In the genomic region with DNA sequence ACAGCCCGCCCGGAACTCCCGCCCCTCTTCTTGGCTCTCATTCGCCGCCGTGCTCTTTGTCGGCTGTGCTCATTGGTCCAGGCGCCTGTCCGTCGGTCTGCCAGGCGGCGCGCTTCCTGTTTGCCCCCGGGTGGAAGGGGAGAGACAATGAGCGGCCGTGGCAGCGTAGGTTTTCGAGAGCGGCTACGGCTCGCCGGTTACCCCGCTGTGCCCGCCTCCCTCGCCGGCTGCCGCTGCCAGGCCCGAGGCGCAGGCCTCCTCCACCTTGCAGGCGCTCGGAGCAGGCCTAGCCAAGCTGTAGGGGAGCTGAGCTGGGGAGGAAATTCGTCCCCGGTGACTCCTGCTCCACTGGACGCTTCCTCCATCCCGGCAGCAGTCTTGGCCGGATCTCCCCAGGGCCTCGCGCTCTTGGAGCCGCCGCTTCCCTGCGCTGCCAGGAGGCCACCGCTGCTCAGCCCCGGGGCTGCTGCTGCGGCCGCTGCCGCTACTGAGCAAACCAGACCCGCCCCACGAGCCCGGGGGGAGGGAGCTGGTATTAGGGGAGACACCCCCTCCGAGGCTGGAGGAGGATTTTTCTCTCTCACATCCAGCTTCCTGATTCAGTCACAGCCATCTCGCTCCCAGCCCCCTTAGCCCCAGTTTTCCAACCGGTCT, we compare ENCODE assay signal across 8 cellular contexts. TPM values are rescaled to one million over a fixed set of nuclear protein-coding genes. Genes with fewer than 3 reads are reported as not detected.
DNase-seq lines count a peak whose midpoint lies in the region; ATAC-seq and TF ChIP-seq lines count a peak whose summit lies in the region.

A gene (minus strand): TSS at position 2 of the 654 bp plus-strand sequence. CDS start 202 bp downstream, outside the sequence.

- peak within 1 kb of the TSS; percentile 87 for H2BK12ac ChIP-seq in trophoblast cell (ENCODE audit: low read length)

- peak; percentile 71 for ATAC-seq in HG02759 (IDR thresholded peaks at IDR 0.05; ENCODE audit: unreplicated experiment)

- in situ Hi-C loops in transverse colon (cut with MboI; ENCODE audit: low pct_ligation_motif_present in 1 of 4, low pct_unique_long_range_greater_than_20kb in 1 of 4, low sequenced_read_pairs in 3 of 4), result no loop called here

- H2AFZ ChIP-seq in trophoblast cell (ENCODE audit: insufficient read depth, low read length, poor library complexity), result peak within 1 kb of the TSS; percentile 100

- TF ChIP-seq CTCF in GM12865 (IDR thresholded peaks at IDR 0.05; ENCODE audit: insufficient read depth, low read depth, low read length, missing control alignments) (no peak), cardiac muscle cell (IDR thresholded peaks at IDR 0.05; ENCODE audit: low read depth, low read length) (no peak), transverse colon (IDR thresholded peaks at IDR 0.05) (peak in 1 of 5 experiments; percentile 9)

- peak within 1 kb of the TSS; percentile 100 for H4K12ac ChIP-seq in trophoblast cell (ENCODE audit: low read depth, low read length)

- H3K79me2 ChIP-seq in trophoblast cell (ENCODE audit: control insufficient read depth, insufficient read depth, low read length, poor library complexity), result peaks cover 17% of the 10 kb centered on the region

- no peak within 1 kb of the TSS for H3K23ac ChIP-seq in trophoblast cell (ENCODE audit: low read length)

- H2BK5ac ChIP-seq in trophoblast cell (ENCODE audit: low read depth, low read length, poor library complexity), result peak within 1 kb of the TSS; percentile 100

- H3K27ac ChIP-seq in cardiac muscle cell, result peak within 1 kb of the TSS; percentile 98
- H3K27ac ChIP-seq in trophoblast cell (ENCODE audit: low read depth, low read length), result peak within 1 kb of the TSS; percentile 100
- peak within 1 kb of the TSS; percentile 97 to 100 (median 98) for H3K27ac ChIP-seq in transverse colon

- H3K4me2 ChIP-seq in trophoblast cell (ENCODE audit: low read length), result peak within 1 kb of the TSS; percentile 88

- H4K8ac ChIP-seq in trophoblast cell (ENCODE audit: low read depth, low read length), result peak within 1 kb of the TSS; percentile 100

- H3K27me3 ChIP-seq in adipocyte (replicated peaks; ENCODE audit: control insufficient read depth, insufficient read depth, low read length) (no peaks in the 10 kb centered on the region), cardiac muscle cell (no peaks in the 10 kb centered on the region), trophoblast cell (ENCODE audit: insufficient read depth, low read length) (no peaks in the 10 kb centered on the region), transverse colon (no peaks in the 10 kb centered on the region)

- H3K14ac ChIP-seq in trophoblast cell (ENCODE audit: low read length), result peak within 1 kb of the TSS; percentile 100

- DNase-seq in GM12865 (ENCODE audit: low read depth), result peak; percentile 98
- peak; percentile 96 for DNase-seq in NCI-H1436 (lab: John Stamatoyannopoulos, UW)
- peak; percentile 95 for DNase-seq in T follicular helper cell (ENCODE audit: low read depth)
- DNase-seq in adipocyte (ENCODE audit: low read depth), result peak; percentile 99
- peak; percentile 97 to 99 for DNase-seq in cardiac muscle cell (ENCODE audit: low read depth in 1 of 2, low spot score in 1 of 2)
- DNase-seq in trophoblast cell, result peak; percentile 97 to 98
- DNase-seq in transverse colon, result peak; percentile 97

- peaks cover 6% of the 10 kb centered on the region for H3K9me3 ChIP-seq in adipocyte (ENCODE audit: control insufficient read depth, low read length)
- no peaks in the 10 kb centered on the region for H3K9me3 ChIP-seq in cardiac muscle cell (ENCODE audit: low read depth)
- no peaks in the 10 kb centered on the region for H3K9me3 ChIP-seq in trophoblast cell (ENCODE audit: insufficient read depth, low read depth, low read length)
- H3K9me3 ChIP-seq in transverse colon, result no peaks in the 10 kb centered on the region

- H3K18ac ChIP-seq in trophoblast cell (ENCODE audit: low read length), result peak within 1 kb of the TSS; percentile 100

- H3K4me3 ChIP-seq in GM12865 (ENCODE audit: low read depth, low read length) (peak within 1 kb of the TSS; percentile 72), adipocyte (ENCODE audit: low read length) (peak within 1 kb of the TSS; percentile 89), cardiac muscle cell (peak within 1 kb of the TSS; percentile 88), trophoblast cell (ENCODE audit: low read depth, low read length) (peak within 1 kb of the TSS; percentile 97), transverse colon (peak within 1 kb of the TSS; percentile 70 to 99 (median 90))

- TF ChIP-seq EP300 in transverse colon (IDR thresholded peaks at IDR 0.05; ENCODE audit: low read depth), result no peak

- H3K4ac ChIP-seq in trophoblast cell (ENCODE audit: low read depth, low read length), result peak within 1 kb of the TSS; percentile 100

- peaks cover 27% of the 10 kb centered on the region for H3K79me1 ChIP-seq in trophoblast cell (ENCODE audit: low read length)

- H3K4me1 ChIP-seq in adipocyte (ENCODE audit: control insufficient read depth, insufficient read depth, low read length) (peaks cover 17% of the 10 kb centered on the region), cardiac muscle cell (ENCODE audit: low read depth) (peaks cover 6% of the 10 kb centered on the region), trophoblast cell (ENCODE audit: control insufficient read depth in 1 of 2, insufficient read depth in 2 of 2, low read length in 2 of 2) (no peaks in the 10 kb centered on the region), transverse colon (peaks cover 0 to 39% (median 23%) of the 10 kb centered on the region in 4 donors)

- WGBS in trophoblast cell (ENCODE audit: extremely low coverage, insufficient coverage, insufficient read length), result no CpG with 5 or more reads among the region's 52 CpGs
- WGBS in transverse colon (ENCODE audit: low coverage in 1 of 2), 2 donors, result 0% methylated on average over 49 of the region's 52 CpGs; no CpG with 5 or more reads in 1 of the 2 donors

- H3K9ac ChIP-seq in adipocyte (ENCODE audit: low read length), result peak within 1 kb of the TSS; percentile 99
- peak within 1 kb of the TSS; percentile 100 for H3K9ac ChIP-seq in trophoblast cell (ENCODE audit: low read length)

- intact Hi-C loops in transverse colon (cut with DNase I; ENCODE audit: low total_unique reads), result no loop called here

- H4K91ac ChIP-seq in trophoblast cell (ENCODE audit: low read depth, low read length), result peak within 1 kb of the TSS; percentile 100

- H3K36me3 ChIP-seq in adipocyte (ENCODE audit: control insufficient read depth, insufficient read depth, low read length, severe bottlenecking) (peaks cover 6% of the 10 kb centered on the region), cardiac muscle cell (no peaks in the 10 kb centered on the region), trophoblast cell (ENCODE audit: control insufficient read depth in 1 of 2, insufficient read depth in 2 of 2, low read length in 2 of 2) (no peaks in the 10 kb centered on the region), transverse colon (no peaks in the 10 kb centered on the region)

- H2AK5ac ChIP-seq in trophoblast cell (ENCODE audit: low read length), result peak within 1 kb of the TSS; percentile 100

- TF ChIP-seq POLR2A in transverse colon (IDR thresholded peaks at IDR 0.05), result peak; percentile 93

- H2BK120ac ChIP-seq in trophoblast cell (ENCODE audit: insufficient read depth, low read length, poor library complexity), result peak within 1 kb of the TSS; percentile 100

RNA-seq across cellular contexts. Expression of the gene that starts here (rescaled TPM):
- total RNA-seq in cardiac muscle cell (115 and 164 TPM in 2 replicates), transverse colon (100 to 1,000 TPM in 1 of 4 donors, 10 to 100 TPM in 3; 41.9 to 101 (median 81.6) TPM)
- 36.0 and 54.6 TPM in 2 replicates for polyA plus RNA-seq in cardiac muscle cell
- polyA plus RNA-seq in trophoblast cell (2013), result 65.0 and 66.3 TPM in 2 replicates

Comparison
In these comparisons a context has a peak if more than half of its experiments do, and no peak if none do; other contexts are left out.
1. Peak in every context shown above with its lines: DNase-seq, ATAC-seq, H3K4me3 ChIP-seq and H3K27ac ChIP-seq.